ENCODE assay signal across 20 cellular contexts in the genomic region with DNA sequence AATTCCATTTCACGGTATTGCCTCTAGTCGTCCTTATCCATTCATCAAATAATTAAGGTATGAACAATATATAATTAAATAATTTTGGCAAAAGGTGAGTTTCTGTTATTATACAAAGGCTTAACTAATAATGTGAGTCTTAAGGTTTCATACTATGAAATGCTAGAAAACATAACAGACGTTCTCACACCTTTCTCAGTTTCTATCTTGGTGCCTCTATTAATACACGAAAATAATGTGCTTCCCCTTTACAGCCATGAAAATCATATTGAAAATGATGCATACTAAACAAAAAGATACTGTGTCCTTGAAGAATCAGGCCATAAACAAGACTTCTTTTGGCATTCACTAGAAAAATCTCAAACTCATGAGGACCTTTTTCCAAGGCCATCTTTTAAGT. TPM values are rescaled to one million over a fixed set of nuclear protein-coding genes. Genes with fewer than 3 reads are reported as not detected.
"Had no signal": no experiment of that assay in that cellular context is flagged by ENCODE, and none has a peak within 500 bp of the region (broad histone marks: within the 10 kb centered on the region; RNA-seq: fewer than 3 reads in every experiment).

No MANE protein-coding gene starts in this region.

- H3K27me3 ChIP-seq: breast epithelium, tibial nerve had no signal

- H3K9me3 ChIP-seq: breast epithelium, prostate gland, tibial nerve had no signal

- H3K9me3 Mint-ChIP-seq: dendritic cell treated with granulocyte-macrophage colony-stimulating factor and Interleukin-4, amounts not matched to agents 40 ng/mL and 50 ng/mL, for 4 days; effector memory CD8-positive, alpha-beta T cell; natural killer cell treated with Interleukin-12 subunit alpha and Interleukin-12 subunit beta and Interleukin-15 and Interleukin-18, amount 100 ng/mL, for 72 hours had no signal

- ATAC-seq: effector memory CD8-positive, alpha-beta T cell; natural killer cell treated with Interleukin-12 subunit alpha and Interleukin-12 subunit beta and Interleukin-15 and Interleukin-18, amount 100 ng/mL, for 72 hours; right cardiac atrium had no signal

- H3K4me3 Mint-ChIP-seq: dendritic cell treated with granulocyte-macrophage colony-stimulating factor and Interleukin-4, amounts not matched to agents 40 ng/mL and 50 ng/mL, for 4 days; effector memory CD8-positive, alpha-beta T cell; natural killer cell treated with Interleukin-12 subunit alpha and Interleukin-12 subunit beta and Interleukin-15 and Interleukin-18, amount 100 ng/mL, for 72 hours had no signal

- H3K27me3 Mint-ChIP-seq: dendritic cell treated with granulocyte-macrophage colony-stimulating factor and Interleukin-4, amounts not matched to agents 40 ng/mL and 50 ng/mL, for 4 days had no signal

- H3K4me1 ChIP-seq: breast epithelium, prostate gland had no signal

- H3K27ac Mint-ChIP-seq: dendritic cell treated with granulocyte-macrophage colony-stimulating factor and Interleukin-4, amounts not matched to agents 40 ng/mL and 50 ng/mL, for 4 days; effector memory CD8-positive, alpha-beta T cell; natural killer cell treated with Interleukin-12 subunit alpha and Interleukin-12 subunit beta and Interleukin-15 and Interleukin-18, amount 100 ng/mL, for 72 hours had no signal

- H3K36me3 ChIP-seq: breast epithelium, prostate gland, tibial nerve had no signal

- H3K36me3 Mint-ChIP-seq: natural killer cell treated with Interleukin-12 subunit alpha and Interleukin-12 subunit beta and Interleukin-15 and Interleukin-18, amount 100 ng/mL, for 72 hours had no signal

- H3K4me3 ChIP-seq: breast epithelium, prostate gland, skin epidermis, tibial nerve had no signal

- DNase-seq: activated CD4-positive, alpha-beta T cell treated with anti-CD3 and anti-CD28 coated beads, Interleukin-2, amount 50 U/mL, for 4 hours; activated CD4-positive, CD25-positive, alpha-beta regulatory T cell treated with anti-CD3 and anti-CD28 coated beads, Interleukin-2, amount 50 U/mL, for 72 hours; activated naive CD4-positive, alpha-beta T cell treated with Interleukin-2 at 50 U/mL for 16 hours; activated T-cell treated with anti-CD3 and anti-CD28 coated beads for 4 hours; aorta; cerebellar nuclear complex; effector memory CD8-positive, alpha-beta T cell; foreskin melanocyte; mesendoderm; nucleus accumbens; right cardiac atrium; stimulated activated CD4-positive, alpha-beta T cell treated with anti-CD3 and anti-CD28 coated beads, Interleukin-4, amount 100 ng/mL, for 24 hours; stimulated activated naive CD4-positive, alpha-beta T cell; substantia nigra had no signal

- H3K27ac ChIP-seq: breast epithelium, prostate gland, skin epidermis had no signal

RNA-seq across cellular contexts. Expression of a gene that starts 54.1 kb away (rescaled TPM):
- total RNA-seq: natural killer cell treated with Interleukin-12 subunit alpha and Interleukin-12 subunit beta and Interleukin-15 and Interleukin-18, amount 100 ng/mL, for 72 hours had no signal
